Comparison of ENCODE assay signal across 8 cellular contexts in the genomic region with DNA sequence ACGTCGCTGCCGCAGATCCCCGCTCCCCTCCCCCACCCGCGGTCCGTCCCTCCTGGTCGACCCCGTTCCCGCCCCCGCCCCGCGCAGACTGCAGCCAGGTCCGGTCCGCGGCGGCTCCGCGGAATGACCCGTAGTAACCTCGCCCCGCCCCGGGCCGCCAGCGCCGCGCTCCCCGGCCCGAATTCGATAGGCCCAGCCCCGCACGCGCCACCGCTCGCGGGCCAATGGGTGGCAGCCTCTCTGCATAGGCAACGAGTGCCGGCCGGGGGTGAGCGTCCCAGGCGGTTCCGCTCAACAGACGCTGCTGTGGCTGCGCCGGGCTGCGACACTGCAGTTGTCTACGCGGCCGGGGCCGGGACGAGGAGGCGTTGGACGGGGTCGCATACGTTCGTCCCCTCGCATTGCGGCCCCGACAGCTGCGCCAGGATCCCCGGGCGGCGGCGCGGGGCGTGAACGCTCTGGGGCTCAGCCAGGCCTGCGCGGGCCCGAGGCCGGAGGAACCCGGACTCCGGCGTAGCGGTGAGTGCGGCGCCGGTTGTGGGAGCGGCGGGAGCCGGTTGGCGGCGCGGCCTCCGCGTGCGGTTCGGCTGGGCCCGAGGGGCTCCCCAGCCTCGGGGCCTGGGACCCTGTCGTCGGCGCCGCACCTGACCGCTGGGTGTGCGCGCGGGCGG. TPM values are rescaled to one million over a fixed set of nuclear protein-coding genes. Genes with fewer than 3 reads are reported as not detected.
A peak's percentile ranks its signal among the peaks of the same experiment; 100 is the strongest.
DNase-seq lines count a peak whose midpoint lies in the region; ATAC-seq, FAIRE-seq and TF ChIP-seq lines count a peak whose summit lies in the region.

A gene (plus strand): TSS at position 297 of the 671 bp plus-strand sequence. CDS start 47,737 bp downstream, outside the sequence.

- no peak for TF ChIP-seq EP300 in esophagus muscularis mucosa (IDR thresholded peaks at IDR 0.05)

- 0% methylated on average over 15 of the region's 99 CpGs for WGBS in esophagus muscularis mucosa

- no peaks in the 10 kb centered on the region for H3K9me3 Mint-ChIP-seq in activated T-cell treated with anti-CD3 and anti-CD28 coated beads, Interleukin-2, amount 50 U/mL, for 72 hours

- intact Hi-C loops in esophagus muscularis mucosa (cut with DNase I) = loop anchor here (5.0 to 10.0 kb wide), 4 partner anchors 41 to 169 kb away; no protein-coding TSS in a partner anchor

- H3K4me1 ChIP-seq in KMS-11 (ENCODE audit: low read depth, poor library complexity, severe bottlenecking) = peaks cover 46% of the 10 kb centered on the region
- H3K4me1 ChIP-seq in esophagus muscularis mucosa = peaks cover 44 to 54% (median 49%) of the 10 kb centered on the region in 4 donors

- peaks cover 13% of the 10 kb centered on the region for H3K4me1 Mint-ChIP-seq in activated T-cell treated with anti-CD3 and anti-CD28 coated beads, Interleukin-2, amount 50 U/mL, for 72 hours (ENCODE audit: low read depth)

- H3K27me3 ChIP-seq in KMS-11 (ENCODE audit: insufficient read depth, low read depth) (no peaks in the 10 kb centered on the region), esophagus muscularis mucosa (no peaks in the 10 kb centered on the region)

- H3K36me3 Mint-ChIP-seq in activated T-cell treated with anti-CD3 and anti-CD28 coated beads, Interleukin-2, amount 50 U/mL, for 72 hours (ENCODE audit: insufficient read depth in 2 of 2) = peaks cover 3% of the 10 kb centered on the region in 2 donors

- no peak for FAIRE-seq in RCC 7860 (lab: Jason Lieb, UNC)

- peak within 1 kb of the TSS; percentile 75 for H3K27ac ChIP-seq in KMS-11
- peak within 1 kb of the TSS; percentile 98 for H3K27ac ChIP-seq in esophagus muscularis mucosa (replicated peaks in 1 of 4)

- peak within 1 kb of the TSS; percentile 76 for H3K9ac ChIP-seq in KMS-11

- peak within 1 kb of the TSS; percentile 74 to 89 for H3K4me3 Mint-ChIP-seq in activated T-cell treated with anti-CD3 and anti-CD28 coated beads, Interleukin-2, amount 50 U/mL, for 72 hours

- peak within 1 kb of the TSS; percentile 64 for H2AFZ ChIP-seq in KMS-11 (ENCODE audit: low read depth)

- peak; percentile 96 for TF ChIP-seq POLR2A in esophagus muscularis mucosa (IDR thresholded peaks at IDR 0.05; ENCODE audit: low read depth)

- H4K20me1 ChIP-seq in KMS-11 (ENCODE audit: insufficient read depth) = peaks cover 36% of the 10 kb centered on the region

- peak within 1 kb of the TSS; percentile 87 for H3K27ac Mint-ChIP-seq in activated T-cell treated with anti-CD3 and anti-CD28 coated beads, Interleukin-2, amount 50 U/mL, for 72 hours

- peaks cover 10% of the 10 kb centered on the region for H3K27me3 Mint-ChIP-seq in activated T-cell treated with anti-CD3 and anti-CD28 coated beads, Interleukin-2, amount 50 U/mL, for 72 hours (ENCODE audit: low read depth)

- H3K4me3 ChIP-seq in KMS-11 (IDR thresholded peaks at IDR 0.05; ENCODE audit: insufficient read depth, low read depth, low read length) = peak within 1 kb of the TSS; percentile 64
- H3K4me3 ChIP-seq in esophagus muscularis mucosa = peak within 1 kb of the TSS; percentile 92 to 98 (median 94)

- peaks cover 46% of the 10 kb centered on the region for H3K79me2 ChIP-seq in KMS-11 (ENCODE audit: insufficient read depth, low read depth)

- H3K9me3 ChIP-seq in esophagus muscularis mucosa = no peaks in the 10 kb centered on the region

- DNase-seq in DMS53 treated with DMSO at 0.1 percent for 48 hours (lab: John Stamatoyannopoulos, UW; ENCODE audit: unreplicated experiment) (peak; percentile 76), RCC 7860 (ENCODE audit: low spot score) (peak; percentile 82), esophagus muscularis mucosa (ENCODE audit: extremely low spot score) (peak; percentile 99), myocyte (ENCODE audit: low read depth) (peak; percentile 98)
- DNase-seq in activated T-cell treated with anti-CD3 and anti-CD28 coated beads, Interleukin-2, amount 50 U/mL, for 72 hours = peak; percentile 96 to 97
- DNase-seq in stimulated activated CD8-positive, alpha-beta memory T cell treated with anti-CD3 and anti-CD28 coated beads, Interleukin-7, amount 100 ng/mL, for 4 hours (ENCODE audit: low read depth in 2 of 2) = peak; percentile 74 to 90

- peak within 1 kb of the TSS; percentile 77 for H3K4me2 ChIP-seq in KMS-11

- TF ChIP-seq CTCF in KMS-11 (conservative IDR thresholded peaks at IDR 0.05; ENCODE audit: low read depth, low read length) = no peak
- TF ChIP-seq CTCF in esophagus muscularis mucosa (IDR thresholded peaks at IDR 0.05) = no peak

- peak; percentile 98 for ATAC-seq in GM21723 (IDR thresholded peaks at IDR 0.05; ENCODE audit: unreplicated experiment)
- peak; percentile 98 to 99 for ATAC-seq in activated T-cell treated with anti-CD3 and anti-CD28 coated beads, Interleukin-2, amount 50 U/mL, for 72 hours (replicated peaks in 1 of 2)

- H3K36me3 ChIP-seq in KMS-11 (ENCODE audit: insufficient read depth) (no peaks in the 10 kb centered on the region), esophagus muscularis mucosa (no peaks in the 10 kb centered on the region)

RNA-seq across cellular contexts. Expression of the gene that starts here (rescaled TPM):
- 10 to 100 TPM; 63.3 to 69.3 TPM for total RNA-seq in activated T-cell treated with anti-CD3 and anti-CD28 coated beads, Interleukin-2, amount 50 U/mL, for 72 hours
- 10 to 100 TPM; 31.1 to 56.3 (median 52.5) TPM for total RNA-seq in esophagus muscularis mucosa
- total RNA-seq in myocyte = 373 and 499 TPM in 2 replicates
- 108 TPM for polyA plus RNA-seq in myocyte (2012)

Comparison
In these comparisons a context has a peak if more than half of its experiments do, and no peak if none do; other contexts are left out.
1. Peak in every context shown above with its lines: DNase-seq, ATAC-seq, H3K4me3 ChIP-seq and H3K27ac ChIP-seq.